ENCODE assay signal across 1 cellular context in genomic region chr11:118435233-118435892, GRCh38.
TF ChIP-seq lines count a peak whose summit lies in the region.

No MANE protein-coding gene starts in this region.

TF ChIP-seq in HepG2, 621 proteins besides CTCF, POLR2A, EP300 and RAD21 (continued from another document and continues in another):
- TF ChIP-seq CREB3 (CRISPR knock-in tag; IDR thresholded peaks at IDR 0.05) (no peak), MTA1 (CRISPR knock-in tag; IDR thresholded peaks at IDR 0.05; ENCODE audit: borderline replicate concordance) (no peak), TFAP4 (IDR thresholded peaks at IDR 0.05; ENCODE audit: borderline replicate concordance, low read depth) (0 out of 2 replicates have a peak, but pooled peaks have one; percentile 8), PHF21A (CRISPR knock-in tag; IDR thresholded peaks at IDR 0.05) (no peak), CHD2 (IDR thresholded peaks at IDR 0.05; ENCODE audit: low read depth, low read length) (no peak), GATAD1 (CRISPR knock-in tag; IDR thresholded peaks at IDR 0.05) (no peak), TAF1 (CRISPR knock-in tag; IDR thresholded peaks at IDR 0.05) (peak; percentile 57), ELF3 (CRISPR knock-in tag; IDR thresholded peaks at IDR 0.05) (no peak), ZNF777 (CRISPR knock-in tag; IDR thresholded peaks at IDR 0.05) (no peak), NRL (CRISPR knock-in tag; IDR thresholded peaks at IDR 0.05; ENCODE audit: borderline replicate concordance) (no peak), SOX5 (CRISPR knock-in tag; IDR thresholded peaks at IDR 0.05; ENCODE audit: borderline replicate concordance) (0 out of 2 replicates have a peak, but pooled peaks have one; percentile 2), TAF15 (IDR thresholded peaks at IDR 0.05; ENCODE audit: low read depth, low read length, poor library complexity, severe bottlenecking) (no peak), KDM5B (CRISPR knock-in tag; IDR thresholded peaks at IDR 0.05; ENCODE audit: borderline replicate concordance) (no peak), ZNF770 (CRISPR knock-in tag; IDR thresholded peaks at IDR 0.05) (0 out of 2 replicates have a peak, but pooled peaks have one; percentile 19), MIER2 (CRISPR knock-in tag; IDR thresholded peaks at IDR 0.05) (no peak), ZNF775 (CRISPR knock-in tag; IDR thresholded peaks at IDR 0.05; ENCODE audit: borderline replicate concordance) (no peak), ZNF431 (CRISPR knock-in tag; IDR thresholded peaks at IDR 0.05; ENCODE audit: borderline replicate concordance, low read depth) (no peak), NFYC (CRISPR knock-in tag; IDR thresholded peaks at IDR 0.05) (peak; percentile 26; the same call in 1 of the 2 replicates), TGIF2 (CRISPR knock-in tag; IDR thresholded peaks at IDR 0.05) (no peak), RBAK (CRISPR knock-in tag; IDR thresholded peaks at IDR 0.05) (no peak), RCOR2 (CRISPR knock-in tag; IDR thresholded peaks at IDR 0.05) (no peak), ZFP82 (CRISPR knock-in tag; IDR thresholded peaks at IDR 0.05; ENCODE audit: borderline replicate concordance) (no peak), SMYD3 (CRISPR knock-in tag; IDR thresholded peaks at IDR 0.05) (no peak), KLF9 (CRISPR knock-in tag; IDR thresholded peaks at IDR 0.05; ENCODE audit: low read depth) (no peak), THAP11 (CRISPR knock-in tag; IDR thresholded peaks at IDR 0.05) (0 out of 2 replicates have a peak, but pooled peaks have one; percentile 3), ARID3A (IDR thresholded peaks at IDR 0.05; ENCODE audit: low read depth, low read length) (no peak), E2F2 (CRISPR knock-in tag; IDR thresholded peaks at IDR 0.05; ENCODE audit: borderline replicate concordance) (no peak), DRAP1 (CRISPR knock-in tag; IDR thresholded peaks at IDR 0.05) (peak; percentile 20; the same call in 1 of the 2 replicates), ZSCAN25 (CRISPR knock-in tag; IDR thresholded peaks at IDR 0.05) (no peak), GPN1 (CRISPR knock-in tag; IDR thresholded peaks at IDR 0.05; ENCODE audit: borderline replicate concordance) (no peak), PCBP2 (optimal IDR thresholded peaks at IDR 0.05; ENCODE audit: low read depth, low read length, poor library complexity, severe bottlenecking) (peak; percentile 16), NFE2L1 (CRISPR knock-in tag; IDR thresholded peaks at IDR 0.05; ENCODE audit: borderline replicate concordance) (no peak), PAX8 (CRISPR knock-in tag; IDR thresholded peaks at IDR 0.05; ENCODE audit: borderline replicate concordance) (no peak), ISL2 (CRISPR knock-in tag; IDR thresholded peaks at IDR 0.05) (no peak), TBL1XR1 (IDR thresholded peaks at IDR 0.05; ENCODE audit: borderline replicate concordance, low read length, partially characterized antibody) (no peak), MXI1 (IDR thresholded peaks at IDR 0.05; ENCODE audit: borderline replicate concordance, low read depth, low read length) (no peak), IKZF5 (CRISPR knock-in tag; IDR thresholded peaks at IDR 0.05) (no peak), ZNF343 (CRISPR knock-in tag; IDR thresholded peaks at IDR 0.05) (no peak)
- TF ChIP-seq, protein P1, sequence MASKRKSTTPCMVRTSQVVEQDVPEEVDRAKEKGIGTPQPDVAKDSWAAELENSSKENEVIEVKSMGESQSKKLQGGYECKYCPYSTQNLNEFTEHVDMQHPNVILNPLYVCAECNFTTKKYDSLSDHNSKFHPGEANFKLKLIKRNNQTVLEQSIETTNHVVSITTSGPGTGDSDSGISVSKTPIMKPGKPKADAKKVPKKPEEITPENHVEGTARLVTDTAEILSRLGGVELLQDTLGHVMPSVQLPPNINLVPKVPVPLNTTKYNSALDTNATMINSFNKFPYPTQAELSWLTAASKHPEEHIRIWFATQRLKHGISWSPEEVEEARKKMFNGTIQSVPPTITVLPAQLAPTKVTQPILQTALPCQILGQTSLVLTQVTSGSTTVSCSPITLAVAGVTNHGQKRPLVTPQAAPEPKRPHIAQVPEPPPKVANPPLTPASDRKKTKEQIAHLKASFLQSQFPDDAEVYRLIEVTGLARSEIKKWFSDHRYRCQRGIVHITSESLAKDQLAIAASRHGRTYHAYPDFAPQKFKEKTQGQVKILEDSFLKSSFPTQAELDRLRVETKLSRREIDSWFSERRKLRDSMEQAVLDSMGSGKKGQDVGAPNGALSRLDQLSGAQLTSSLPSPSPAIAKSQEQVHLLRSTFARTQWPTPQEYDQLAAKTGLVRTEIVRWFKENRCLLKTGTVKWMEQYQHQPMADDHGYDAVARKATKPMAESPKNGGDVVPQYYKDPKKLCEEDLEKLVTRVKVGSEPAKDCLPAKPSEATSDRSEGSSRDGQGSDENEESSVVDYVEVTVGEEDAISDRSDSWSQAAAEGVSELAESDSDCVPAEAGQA (IDR thresholded peaks at IDR 0.05; ENCODE audit: low read depth): no peak
- TF ChIP-seq, protein P1 (CRISPR knock-in tag; IDR thresholded peaks at IDR 0.05; ENCODE audit: borderline replicate concordance): no peak
- TF ChIP-seq, protein P2, sequence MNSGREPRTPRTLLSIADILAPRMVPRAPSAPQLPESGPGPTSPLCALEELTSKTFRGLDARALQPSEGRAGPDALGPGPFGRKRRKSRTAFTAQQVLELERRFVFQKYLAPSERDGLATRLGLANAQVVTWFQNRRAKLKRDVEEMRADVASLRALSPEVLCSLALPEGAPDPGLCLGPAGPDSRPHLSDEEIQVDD (CRISPR knock-in tag; IDR thresholded peaks at IDR 0.05; ENCODE audit: borderline replicate concordance): no peak
- TF ChIP-seq, protein P3, sequence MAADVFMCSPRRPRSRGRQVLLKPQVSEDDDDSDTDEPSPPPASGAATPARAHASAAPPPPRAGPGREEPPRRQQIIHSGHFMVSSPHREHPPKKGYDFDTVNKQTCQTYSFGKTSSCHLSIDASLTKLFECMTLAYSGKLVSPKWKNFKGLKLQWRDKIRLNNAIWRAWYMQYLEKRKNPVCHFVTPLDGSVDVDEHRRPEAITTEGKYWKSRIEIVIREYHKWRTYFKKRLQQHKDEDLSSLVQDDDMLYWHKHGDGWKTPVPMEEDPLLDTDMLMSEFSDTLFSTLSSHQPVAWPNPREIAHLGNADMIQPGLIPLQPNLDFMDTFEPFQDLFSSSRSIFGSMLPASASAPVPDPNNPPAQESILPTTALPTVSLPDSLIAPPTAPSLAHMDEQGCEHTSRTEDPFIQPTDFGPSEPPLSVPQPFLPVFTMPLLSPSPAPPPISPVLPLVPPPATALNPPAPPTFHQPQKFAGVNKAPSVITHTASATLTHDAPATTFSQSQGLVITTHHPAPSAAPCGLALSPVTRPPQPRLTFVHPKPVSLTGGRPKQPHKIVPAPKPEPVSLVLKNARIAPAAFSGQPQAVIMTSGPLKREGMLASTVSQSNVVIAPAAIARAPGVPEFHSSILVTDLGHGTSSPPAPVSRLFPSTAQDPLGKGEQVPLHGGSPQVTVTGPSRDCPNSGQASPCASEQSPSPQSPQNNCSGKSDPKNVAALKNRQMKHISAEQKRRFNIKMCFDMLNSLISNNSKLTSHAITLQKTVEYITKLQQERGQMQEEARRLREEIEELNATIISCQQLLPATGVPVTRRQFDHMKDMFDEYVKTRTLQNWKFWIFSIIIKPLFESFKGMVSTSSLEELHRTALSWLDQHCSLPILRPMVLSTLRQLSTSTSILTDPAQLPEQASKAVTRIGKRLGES (CRISPR knock-in tag; IDR thresholded peaks at IDR 0.05; ENCODE audit: borderline replicate concordance): no peak
- TF ChIP-seq, protein P4, sequence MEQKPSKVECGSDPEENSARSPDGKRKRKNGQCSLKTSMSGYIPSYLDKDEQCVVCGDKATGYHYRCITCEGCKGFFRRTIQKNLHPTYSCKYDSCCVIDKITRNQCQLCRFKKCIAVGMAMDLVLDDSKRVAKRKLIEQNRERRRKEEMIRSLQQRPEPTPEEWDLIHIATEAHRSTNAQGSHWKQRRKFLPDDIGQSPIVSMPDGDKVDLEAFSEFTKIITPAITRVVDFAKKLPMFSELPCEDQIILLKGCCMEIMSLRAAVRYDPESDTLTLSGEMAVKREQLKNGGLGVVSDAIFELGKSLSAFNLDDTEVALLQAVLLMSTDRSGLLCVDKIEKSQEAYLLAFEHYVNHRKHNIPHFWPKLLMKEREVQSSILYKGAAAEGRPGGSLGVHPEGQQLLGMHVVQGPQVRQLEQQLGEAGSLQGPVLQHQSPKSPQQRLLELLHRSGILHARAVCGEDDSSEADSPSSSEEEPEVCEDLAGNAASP (CRISPR knock-in tag; IDR thresholded peaks at IDR 0.05; ENCODE audit: borderline replicate concordance): 0 out of 2 replicates have a peak, but pooled peaks have one; percentile 5
